30 cellular contexts compared by ENCODE assay signal in genomic region chr1:48222501-48223242, GRCh38. TPM values are rescaled to one million over a fixed set of nuclear protein-coding genes. Genes with fewer than 3 reads are reported as not detected.
DNase-seq lines count a peak whose midpoint lies in the region; ATAC-seq and TF ChIP-seq lines count a peak whose summit lies in the region.
"Had no signal": no experiment of that assay in that cellular context is flagged by ENCODE, and none has a peak within 500 bp of the region (broad histone marks: within the 10 kb centered on the region; RNA-seq: fewer than 3 reads in every experiment).

TSS of gene SLC5A9 (plus strand) at chr1:48222716. CDS start at chr1:48222737, 21 bp downstream.

- intact Hi-C loops in ascending aorta (cut with DNase I) = no loop called here
- intact Hi-C loops in mucosa of descending colon (cut with DNase I, micrococcal nuclease) = no loop called here

- no peak for DNase-seq in ascending aorta (ENCODE audit: low spot score in 2 of 2)
- DNase-seq in kidney glomerular epithelial cell (lab: John Stamatoyannopoulos, UW) = peak; percentile 22
- peak in 2 of 3 donors; percentile 38 to 39 for DNase-seq in mucosa of descending colon
- DNase-seq in activated CD4-positive, alpha-beta T cell treated with anti-CD3 and anti-CD28 coated beads for 1 hour = no peak
- DNase-seq in GM10266 (ENCODE audit: extremely low spot score) = no peak
- DNase-seq in NCI-H526 (lab: John Stamatoyannopoulos, UW) = no peak
- DNase-seq: activated CD4-positive, alpha-beta T cell treated with anti-CD3 and anti-CD28 coated beads for 48 hours; activated naive CD4-positive, alpha-beta T cell treated with Interleukin-2 at 50 U/mL for 16 hours; activated T-cell treated with anti-CD3 and anti-CD28 coated beads, Interleukin-2, amount 50 U/mL, for 4 hours; amniotic stem cell; CD4-positive, alpha-beta memory T cell; DMS53; esophagus squamous epithelium; gastrocnemius medialis; GM23248; MV-4-11; naive thymus-derived CD8-positive, alpha-beta T cell; NCI-H187; NCI-H226; NCI-H82; sigmoid colon; stimulated activated CD4-positive, alpha-beta T cell treated with anti-CD3 and anti-CD28 coated beads, Interleukin-15, amount 100 ng/mL, for 24 hours; stimulated activated naive CD8-positive, alpha-beta T cell treated with anti-CD3 and anti-CD28 coated beads, Interleukin-15, Interleukin-2, amounts not matched to agents 100 U/mL and 50 U/mL, for 24 hours; T-helper 17 cell had no signal

- TF ChIP-seq CTCF in ascending aorta (IDR thresholded peaks at IDR 0.05) (no peak), mucosa of descending colon (IDR thresholded peaks at IDR 0.05) (no peak), GM10266 (IDR thresholded peaks at IDR 0.05; ENCODE audit: control insufficient read depth, insufficient read depth, low read depth, missing control alignments) (no peak)

- H3K4me1 ChIP-seq in ascending aorta = no peaks in the 10 kb centered on the region
- H3K4me1 ChIP-seq in mucosa of descending colon (ENCODE audit: low read depth) = peaks cover 11% of the 10 kb centered on the region
- H3K4me1 ChIP-seq: esophagus squamous epithelium, gastrocnemius medialis, sigmoid colon had no signal

- H3K4me3 ChIP-seq in ascending aorta (no peak within 1 kb of the TSS), mucosa of descending colon (no peak within 1 kb of the TSS)
- H3K4me3 ChIP-seq: coronary artery, esophagus squamous epithelium, gastrocnemius medialis, GM23248, sigmoid colon, SK-N-MC had no signal

- no peak within 1 kb of the TSS for H3K27ac ChIP-seq in ascending aorta
- H3K27ac ChIP-seq: coronary artery, esophagus squamous epithelium, gastrocnemius medialis, GM23248, sigmoid colon, SK-N-MC had no signal

- H3K9me3 ChIP-seq in ascending aorta (no peaks in the 10 kb centered on the region), mucosa of descending colon (no peaks in the 10 kb centered on the region)
- H3K9me3 ChIP-seq: esophagus squamous epithelium, gastrocnemius medialis, sigmoid colon had no signal

- H3K27me3 ChIP-seq in ascending aorta = no peaks in the 10 kb centered on the region
- H3K27me3 ChIP-seq: gastrocnemius medialis had no signal

- ATAC-seq in mucosa of descending colon (peak; percentile 81), HG03095 (IDR thresholded peaks at IDR 0.05; ENCODE audit: unreplicated experiment) (no peak)
- ATAC-seq: activated T-cell treated with anti-CD3 and anti-CD28 coated beads, Interleukin-2, amount 50 U/mL, for 4 hours; gastrocnemius medialis; naive thymus-derived CD8-positive, alpha-beta T cell; stimulated activated naive CD8-positive, alpha-beta T cell treated with anti-CD3 and anti-CD28 coated beads, Interleukin-15, Interleukin-2, amounts not matched to agents 100 U/mL and 50 U/mL, for 24 hours; T-helper 17 cell had no signal

- no peaks in the 10 kb centered on the region for H3K36me3 ChIP-seq in ascending aorta
- H3K36me3 ChIP-seq in mucosa of descending colon (ENCODE audit: low read depth) = no peaks in the 10 kb centered on the region
- H3K36me3 ChIP-seq: esophagus squamous epithelium, gastrocnemius medialis, sigmoid colon had no signal

RNA-seq across cellular contexts. Expression of gene SLC5A9, which starts in this region (rescaled TPM):
- 13.3 TPM for total RNA-seq in ascending aorta
- total RNA-seq in mucosa of descending colon = 1 to 10 TPM in 2 of 3 donors, under 1 TPM in 1; 0.73 to 3.0 (median 2.4) TPM
- total RNA-seq: activated CD8-positive, alpha-beta memory T cell treated with anti-CD3 and anti-CD28 coated beads for 36 hours; activated T-cell treated with anti-CD3 and anti-CD28 coated beads, Interleukin-2, amount 50 U/mL, for 4 hours; bronchial epithelial cell; CD4-positive, alpha-beta memory T cell; gastrocnemius medialis; GM23248; naive thymus-derived CD8-positive, alpha-beta T cell; osteocyte; sigmoid colon; T-helper 17 cell had no signal

Comparison
In these comparisons a context has a peak if more than half of its experiments do, and no peak if none do; other contexts are left out.
1. DNase-seq: peak in kidney glomerular epithelial cell (single experiment) and mucosa of descending colon (2 of 3); none in ascending aorta (0 of 2), activated CD4-positive, alpha-beta T cell treated with anti-CD3 and anti-CD28 coated beads for 1 hour (single experiment), GM10266 (single experiment) and NCI-H526 (0 of 2).